Comparison of ENCODE assay signal across 28 cellular contexts in genomic region chr14:62885451-62885850, GRCh38.
"Had no signal": no experiment of that assay in that cellular context is flagged by ENCODE, and none has a peak within 500 bp of the region (broad histone marks: within the 10 kb centered on the region; RNA-seq: fewer than 3 reads in every experiment).

No MANE protein-coding gene starts in this region.

- H3K4me3 ChIP-seq: esophagus squamous epithelium, gastrocnemius medialis, left lung, lower lobe of right lung, neural progenitor cell, psoas muscle, sigmoid colon, upper lobe of left lung had no signal

- H3K4me1 ChIP-seq: esophagus squamous epithelium, gastrocnemius medialis, left lung, lower lobe of right lung, neural progenitor cell, parathyroid adenoma, psoas muscle, upper lobe of left lung had no signal

- DNase-seq: activated CD4-positive, alpha-beta memory T cell treated with anti-CD3 and anti-CD28 coated beads for 36 hours; activated CD8-positive, alpha-beta memory T cell treated with anti-CD3 and anti-CD28 coated beads, Interleukin-2, amount 50 U/mL, for 4 hours; activated effector memory CD4-positive, alpha-beta T cell treated with anti-CD3 and anti-CD28 coated beads, Interleukin-2, amount 50 U/mL, for 16 hours; activated naive CD4-positive, alpha-beta T cell treated with anti-CD3 and anti-CD28 coated beads for 36 hours; activated naive CD8-positive, alpha-beta T cell treated with anti-CD3 and anti-CD28 coated beads for 36 hours; activated T-cell treated with anti-CD3 and anti-CD28 coated beads, Interleukin-2, amount 50 U/mL, for 1 hour; amniotic stem cell; dermis blood vessel endothelial cell; effector CD4-positive, alpha-beta T cell; esophagus squamous epithelium; gastrocnemius medialis; glutamatergic neuron; left lung; lower lobe of right lung; mesendoderm; natural killer cell; occipital lobe; psoas muscle; sigmoid colon; small intestine; stimulated activated CD4-positive, alpha-beta T cell treated with anti-CD3 and anti-CD28 coated beads, Interleukin-4, amount 100 ng/mL, for 24 hours; upper lobe of left lung had no signal

- H3K36me3 ChIP-seq: esophagus squamous epithelium, gastrocnemius medialis, left lung, lower lobe of right lung, neural progenitor cell, sigmoid colon, upper lobe of left lung had no signal

- H3K27ac ChIP-seq: epithelial cell of prostate, esophagus squamous epithelium, gastrocnemius medialis, left lung, lower lobe of right lung, neural progenitor cell, parathyroid adenoma, psoas muscle, sigmoid colon, upper lobe of left lung, VCaP had no signal

- ATAC-seq: activated CD4-positive, CD25-positive, alpha-beta regulatory T cell treated with anti-CD3 and anti-CD28 coated beads, Interleukin-2, amount 50 U/mL, for 24 hours; gastrocnemius medialis; left lung; lower lobe of right lung; natural killer cell; psoas muscle; stimulated activated effector memory CD8-positive, alpha-beta T cell treated with anti-CD3 and anti-CD28 coated beads, Interleukin-12 subunit alpha, Interleukin-12 subunit beta, amount 100 ng/mL, for 72 hours had no signal

- H3K9me3 ChIP-seq: esophagus squamous epithelium, gastrocnemius medialis, left lung, lower lobe of right lung, psoas muscle, sigmoid colon, upper lobe of left lung had no signal

- H3K27me3 ChIP-seq: esophagus squamous epithelium, gastrocnemius medialis, left lung, neural progenitor cell, sigmoid colon, upper lobe of left lung had no signal
